In the genomic region with DNA sequence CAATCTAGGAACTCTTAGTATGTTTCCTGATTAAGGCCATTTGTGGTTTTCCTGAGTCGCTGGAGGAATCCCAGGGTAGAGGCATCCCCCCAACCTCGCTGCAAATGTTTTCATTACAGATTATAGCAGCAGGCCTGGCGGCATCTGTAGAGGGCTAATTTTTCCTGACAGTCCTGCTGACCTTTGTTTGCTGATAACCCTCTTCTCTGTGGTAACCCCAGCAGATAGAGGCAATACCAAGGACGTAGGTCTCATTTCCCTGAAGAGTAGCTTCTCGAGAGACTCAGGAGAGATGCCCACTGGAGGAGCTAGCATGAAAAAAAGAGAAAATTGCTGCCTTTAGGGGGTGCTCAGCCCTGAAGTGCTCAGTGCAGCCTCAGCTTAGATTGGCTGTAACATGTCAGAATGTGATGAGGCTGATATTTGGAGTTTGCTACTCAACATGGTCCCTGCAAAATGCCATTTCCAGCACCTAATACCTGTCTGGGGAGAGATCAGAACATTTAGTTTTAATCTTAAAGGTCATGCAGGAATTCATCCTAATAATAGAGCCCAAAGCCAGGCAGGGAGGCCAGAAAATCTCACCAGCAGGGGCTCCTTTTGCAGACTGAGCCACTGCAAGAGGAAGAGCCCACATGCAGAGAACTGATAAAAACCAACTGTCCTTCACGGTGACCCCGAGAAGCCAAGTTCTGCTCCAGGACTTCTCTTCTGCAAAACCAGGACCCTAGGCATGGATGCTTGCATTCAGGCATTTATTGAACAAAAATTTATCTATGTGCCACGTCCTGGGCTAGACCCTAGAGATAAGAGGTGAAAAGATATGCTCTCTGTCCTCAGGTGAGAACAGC, we compare ENCODE assay signal across 1 cellular context.
A peak's percentile ranks its signal among the peaks of the same experiment; 100 is the strongest.
TF ChIP-seq lines count a peak whose summit lies in the region.

No MANE protein-coding gene starts in this region.

TF ChIP-seq in K562, 482 proteins besides CTCF, POLR2A, EP300 and RAD21 (continued from another document and continues in another):
- TF ChIP-seq, protein P1, sequence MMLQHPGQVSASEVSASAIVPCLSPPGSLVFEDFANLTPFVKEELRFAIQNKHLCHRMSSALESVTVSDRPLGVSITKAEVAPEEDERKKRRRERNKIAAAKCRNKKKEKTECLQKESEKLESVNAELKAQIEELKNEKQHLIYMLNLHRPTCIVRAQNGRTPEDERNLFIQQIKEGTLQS (IDR thresholded peaks at IDR 0.05): no peak
- TF ChIP-seq, protein P1 (CRISPR knock-in tag; conservative IDR thresholded peaks at IDR 0.05): peak; percentile 53; the same call in 1 of the 2 replicates
- TF ChIP-seq, protein P2, sequence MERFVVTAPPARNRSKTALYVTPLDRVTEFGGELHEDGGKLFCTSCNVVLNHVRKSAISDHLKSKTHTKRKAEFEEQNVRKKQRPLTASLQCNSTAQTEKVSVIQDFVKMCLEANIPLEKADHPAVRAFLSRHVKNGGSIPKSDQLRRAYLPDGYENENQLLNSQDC (CRISPR knock-in tag; IDR thresholded peaks at IDR 0.05): no peak
- TF ChIP-seq SRSF3 (IDR thresholded peaks at IDR 0.05; ENCODE audit: insufficient read depth, low read length) (no peak), CBX8 (IDR thresholded peaks at IDR 0.05; ENCODE audit: borderline replicate concordance, extremely low read depth, low read depth, low read length, poor library complexity, severe bottlenecking) (no peak), RBM34 (IDR thresholded peaks at IDR 0.05; ENCODE audit: borderline replicate concordance, insufficient read depth, low read length) (no peak), SAFB2 (IDR thresholded peaks at IDR 0.05; ENCODE audit: borderline replicate concordance, low read depth, low read length, severe bottlenecking) (no peak), CREB1 (IDR thresholded peaks at IDR 0.05) (no peak), CREB1 (CRISPR knock-in tag; IDR thresholded peaks at IDR 0.05) (no peak), HMGN3 (IDR thresholded peaks at IDR 0.05; ENCODE audit: borderline replicate concordance, extremely low read depth, insufficient read length, low read depth, low read length) (no peak), DNMT1 (IDR thresholded peaks at IDR 0.05) (no peak), NCOA4 (IDR thresholded peaks at IDR 0.05; ENCODE audit: partially characterized antibody) (no peak), MBD2 (IDR thresholded peaks at IDR 0.05; ENCODE audit: borderline replicate concordance, low read depth) (peak; percentile 16; the same call in 1 of the 2 replicates), ETV6 (IDR thresholded peaks at IDR 0.05; ENCODE audit: borderline replicate concordance in 1 of 2, low read depth in 2 of 2, low read length in 1 of 2) (no peak), ETV6 (CRISPR knock-in tag; IDR thresholded peaks at IDR 0.05; ENCODE audit: borderline replicate concordance) (no peak), POLR2B (IDR thresholded peaks at IDR 0.05; ENCODE audit: low read depth, partially characterized antibody) (no peak), RBM22 (IDR thresholded peaks at IDR 0.05; ENCODE audit: low read depth, low read length, poor library complexity, severe bottlenecking) (no peak), TCF3 (CRISPR knock-in tag; IDR thresholded peaks at IDR 0.05) (peak; percentile 84), PPARD (CRISPR knock-in tag; IDR thresholded peaks at IDR 0.05) (no peak), NR4A1 (CRISPR knock-in tag; IDR thresholded peaks at IDR 0.05) (no peak), NR4A1 (tag; IDR thresholded peaks at IDR 0.05) (no peak), PHF21A (IDR thresholded peaks at IDR 0.05; ENCODE audit: borderline replicate concordance, low read depth) (no peak), ZNF586 (CRISPR knock-in tag; conservative IDR thresholded peaks at IDR 0.05) (0 out of 2 replicates have a peak, but pooled peaks have one; percentile 38), LEF1 (IDR thresholded peaks at IDR 0.05) (peak; percentile 61), WHSC1 (IDR thresholded peaks at IDR 0.05; ENCODE audit: low read length) (no peak), NBN (IDR thresholded peaks at IDR 0.05; ENCODE audit: low read depth) (no peak), RBM25 (IDR thresholded peaks at IDR 0.05; ENCODE audit: low read depth, low read length, severe bottlenecking) (no peak), POLR2G (IDR thresholded peaks at IDR 0.05; ENCODE audit: low read depth, low read length) (no peak), ELF2 (CRISPR knock-in tag; IDR thresholded peaks at IDR 0.05) (no peak), ZNF12 (CRISPR knock-in tag; IDR thresholded peaks at IDR 0.05) (0 out of 2 replicates have a peak, but pooled peaks have one; percentile 21), ZNF212 (CRISPR knock-in tag; IDR thresholded peaks at IDR 0.05) (no peak), ZNF224 (CRISPR knock-in tag; IDR thresholded peaks at IDR 0.05) (no peak)
- TF ChIP-seq, protein P3, sequence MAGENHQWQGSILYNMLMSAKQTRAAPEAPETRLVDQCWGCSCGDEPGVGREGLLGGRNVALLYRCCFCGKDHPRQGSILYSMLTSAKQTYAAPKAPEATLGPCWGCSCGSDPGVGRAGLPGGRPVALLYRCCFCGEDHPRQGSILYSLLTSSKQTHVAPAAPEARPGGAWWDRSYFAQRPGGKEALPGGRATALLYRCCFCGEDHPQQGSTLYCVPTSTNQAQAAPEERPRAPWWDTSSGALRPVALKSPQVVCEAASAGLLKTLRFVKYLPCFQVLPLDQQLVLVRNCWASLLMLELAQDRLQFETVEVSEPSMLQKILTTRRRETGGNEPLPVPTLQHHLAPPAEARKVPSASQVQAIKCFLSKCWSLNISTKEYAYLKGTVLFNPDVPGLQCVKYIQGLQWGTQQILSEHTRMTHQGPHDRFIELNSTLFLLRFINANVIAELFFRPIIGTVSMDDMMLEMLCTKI (IDR thresholded peaks at IDR 0.05; ENCODE audit: partially characterized antibody): no peak
- TF ChIP-seq, protein P4, sequence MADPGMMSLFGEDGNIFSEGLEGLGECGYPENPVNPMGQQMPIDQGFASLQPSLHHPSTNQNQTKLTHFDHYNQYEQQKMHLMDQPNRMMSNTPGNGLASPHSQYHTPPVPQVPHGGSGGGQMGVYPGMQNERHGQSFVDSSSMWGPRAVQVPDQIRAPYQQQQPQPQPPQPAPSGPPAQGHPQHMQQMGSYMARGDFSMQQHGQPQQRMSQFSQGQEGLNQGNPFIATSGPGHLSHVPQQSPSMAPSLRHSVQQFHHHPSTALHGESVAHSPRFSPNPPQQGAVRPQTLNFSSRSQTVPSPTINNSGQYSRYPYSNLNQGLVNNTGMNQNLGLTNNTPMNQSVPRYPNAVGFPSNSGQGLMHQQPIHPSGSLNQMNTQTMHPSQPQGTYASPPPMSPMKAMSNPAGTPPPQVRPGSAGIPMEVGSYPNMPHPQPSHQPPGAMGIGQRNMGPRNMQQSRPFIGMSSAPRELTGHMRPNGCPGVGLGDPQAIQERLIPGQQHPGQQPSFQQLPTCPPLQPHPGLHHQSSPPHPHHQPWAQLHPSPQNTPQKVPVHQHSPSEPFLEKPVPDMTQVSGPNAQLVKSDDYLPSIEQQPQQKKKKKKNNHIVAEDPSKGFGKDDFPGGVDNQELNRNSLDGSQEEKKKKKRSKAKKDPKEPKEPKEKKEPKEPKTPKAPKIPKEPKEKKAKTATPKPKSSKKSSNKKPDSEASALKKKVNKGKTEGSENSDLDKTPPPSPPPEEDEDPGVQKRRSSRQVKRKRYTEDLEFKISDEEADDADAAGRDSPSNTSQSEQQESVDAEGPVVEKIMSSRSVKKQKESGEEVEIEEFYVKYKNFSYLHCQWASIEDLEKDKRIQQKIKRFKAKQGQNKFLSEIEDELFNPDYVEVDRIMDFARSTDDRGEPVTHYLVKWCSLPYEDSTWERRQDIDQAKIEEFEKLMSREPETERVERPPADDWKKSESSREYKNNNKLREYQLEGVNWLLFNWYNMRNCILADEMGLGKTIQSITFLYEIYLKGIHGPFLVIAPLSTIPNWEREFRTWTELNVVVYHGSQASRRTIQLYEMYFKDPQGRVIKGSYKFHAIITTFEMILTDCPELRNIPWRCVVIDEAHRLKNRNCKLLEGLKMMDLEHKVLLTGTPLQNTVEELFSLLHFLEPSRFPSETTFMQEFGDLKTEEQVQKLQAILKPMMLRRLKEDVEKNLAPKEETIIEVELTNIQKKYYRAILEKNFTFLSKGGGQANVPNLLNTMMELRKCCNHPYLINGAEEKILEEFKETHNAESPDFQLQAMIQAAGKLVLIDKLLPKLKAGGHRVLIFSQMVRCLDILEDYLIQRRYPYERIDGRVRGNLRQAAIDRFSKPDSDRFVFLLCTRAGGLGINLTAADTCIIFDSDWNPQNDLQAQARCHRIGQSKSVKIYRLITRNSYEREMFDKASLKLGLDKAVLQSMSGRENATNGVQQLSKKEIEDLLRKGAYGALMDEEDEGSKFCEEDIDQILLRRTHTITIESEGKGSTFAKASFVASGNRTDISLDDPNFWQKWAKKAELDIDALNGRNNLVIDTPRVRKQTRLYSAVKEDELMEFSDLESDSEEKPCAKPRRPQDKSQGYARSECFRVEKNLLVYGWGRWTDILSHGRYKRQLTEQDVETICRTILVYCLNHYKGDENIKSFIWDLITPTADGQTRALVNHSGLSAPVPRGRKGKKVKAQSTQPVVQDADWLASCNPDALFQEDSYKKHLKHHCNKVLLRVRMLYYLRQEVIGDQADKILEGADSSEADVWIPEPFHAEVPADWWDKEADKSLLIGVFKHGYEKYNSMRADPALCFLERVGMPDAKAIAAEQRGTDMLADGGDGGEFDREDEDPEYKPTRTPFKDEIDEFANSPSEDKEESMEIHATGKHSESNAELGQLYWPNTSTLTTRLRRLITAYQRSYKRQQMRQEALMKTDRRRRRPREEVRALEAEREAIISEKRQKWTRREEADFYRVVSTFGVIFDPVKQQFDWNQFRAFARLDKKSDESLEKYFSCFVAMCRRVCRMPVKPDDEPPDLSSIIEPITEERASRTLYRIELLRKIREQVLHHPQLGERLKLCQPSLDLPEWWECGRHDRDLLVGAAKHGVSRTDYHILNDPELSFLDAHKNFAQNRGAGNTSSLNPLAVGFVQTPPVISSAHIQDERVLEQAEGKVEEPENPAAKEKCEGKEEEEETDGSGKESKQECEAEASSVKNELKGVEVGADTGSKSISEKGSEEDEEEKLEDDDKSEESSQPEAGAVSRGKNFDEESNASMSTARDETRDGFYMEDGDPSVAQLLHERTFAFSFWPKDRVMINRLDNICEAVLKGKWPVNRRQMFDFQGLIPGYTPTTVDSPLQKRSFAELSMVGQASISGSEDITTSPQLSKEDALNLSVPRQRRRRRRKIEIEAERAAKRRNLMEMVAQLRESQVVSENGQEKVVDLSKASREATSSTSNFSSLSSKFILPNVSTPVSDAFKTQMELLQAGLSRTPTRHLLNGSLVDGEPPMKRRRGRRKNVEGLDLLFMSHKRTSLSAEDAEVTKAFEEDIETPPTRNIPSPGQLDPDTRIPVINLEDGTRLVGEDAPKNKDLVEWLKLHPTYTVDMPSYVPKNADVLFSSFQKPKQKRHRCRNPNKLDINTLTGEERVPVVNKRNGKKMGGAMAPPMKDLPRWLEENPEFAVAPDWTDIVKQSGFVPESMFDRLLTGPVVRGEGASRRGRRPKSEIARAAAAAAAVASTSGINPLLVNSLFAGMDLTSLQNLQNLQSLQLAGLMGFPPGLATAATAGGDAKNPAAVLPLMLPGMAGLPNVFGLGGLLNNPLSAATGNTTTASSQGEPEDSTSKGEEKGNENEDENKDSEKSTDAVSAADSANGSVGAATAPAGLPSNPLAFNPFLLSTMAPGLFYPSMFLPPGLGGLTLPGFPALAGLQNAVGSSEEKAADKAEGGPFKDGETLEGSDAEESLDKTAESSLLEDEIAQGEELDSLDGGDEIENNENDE (IDR thresholded peaks at IDR 0.05; ENCODE audit: low read depth, low read length): no peak
- TF ChIP-seq, protein P5, sequence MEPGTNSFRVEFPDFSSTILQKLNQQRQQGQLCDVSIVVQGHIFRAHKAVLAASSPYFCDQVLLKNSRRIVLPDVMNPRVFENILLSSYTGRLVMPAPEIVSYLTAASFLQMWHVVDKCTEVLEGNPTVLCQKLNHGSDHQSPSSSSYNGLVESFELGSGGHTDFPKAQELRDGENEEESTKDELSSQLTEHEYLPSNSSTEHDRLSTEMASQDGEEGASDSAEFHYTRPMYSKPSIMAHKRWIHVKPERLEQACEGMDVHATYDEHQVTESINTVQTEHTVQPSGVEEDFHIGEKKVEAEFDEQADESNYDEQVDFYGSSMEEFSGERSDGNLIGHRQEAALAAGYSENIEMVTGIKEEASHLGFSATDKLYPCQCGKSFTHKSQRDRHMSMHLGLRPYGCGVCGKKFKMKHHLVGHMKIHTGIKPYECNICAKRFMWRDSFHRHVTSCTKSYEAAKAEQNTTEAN (CRISPR knock-in tag; IDR thresholded peaks at IDR 0.05): no peak
- TF ChIP-seq, protein P6, sequence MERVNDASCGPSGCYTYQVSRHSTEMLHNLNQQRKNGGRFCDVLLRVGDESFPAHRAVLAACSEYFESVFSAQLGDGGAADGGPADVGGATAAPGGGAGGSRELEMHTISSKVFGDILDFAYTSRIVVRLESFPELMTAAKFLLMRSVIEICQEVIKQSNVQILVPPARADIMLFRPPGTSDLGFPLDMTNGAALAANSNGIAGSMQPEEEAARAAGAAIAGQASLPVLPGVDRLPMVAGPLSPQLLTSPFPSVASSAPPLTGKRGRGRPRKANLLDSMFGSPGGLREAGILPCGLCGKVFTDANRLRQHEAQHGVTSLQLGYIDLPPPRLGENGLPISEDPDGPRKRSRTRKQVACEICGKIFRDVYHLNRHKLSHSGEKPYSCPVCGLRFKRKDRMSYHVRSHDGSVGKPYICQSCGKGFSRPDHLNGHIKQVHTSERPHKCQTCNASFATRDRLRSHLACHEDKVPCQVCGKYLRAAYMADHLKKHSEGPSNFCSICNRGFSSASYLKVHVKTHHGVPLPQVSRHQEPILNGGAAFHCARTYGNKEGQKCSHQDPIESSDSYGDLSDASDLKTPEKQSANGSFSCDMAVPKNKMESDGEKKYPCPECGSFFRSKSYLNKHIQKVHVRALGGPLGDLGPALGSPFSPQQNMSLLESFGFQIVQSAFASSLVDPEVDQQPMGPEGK (CRISPR knock-in tag; IDR thresholded peaks at IDR 0.05; ENCODE audit: borderline replicate concordance): no peak
- TF ChIP-seq, protein P7, sequence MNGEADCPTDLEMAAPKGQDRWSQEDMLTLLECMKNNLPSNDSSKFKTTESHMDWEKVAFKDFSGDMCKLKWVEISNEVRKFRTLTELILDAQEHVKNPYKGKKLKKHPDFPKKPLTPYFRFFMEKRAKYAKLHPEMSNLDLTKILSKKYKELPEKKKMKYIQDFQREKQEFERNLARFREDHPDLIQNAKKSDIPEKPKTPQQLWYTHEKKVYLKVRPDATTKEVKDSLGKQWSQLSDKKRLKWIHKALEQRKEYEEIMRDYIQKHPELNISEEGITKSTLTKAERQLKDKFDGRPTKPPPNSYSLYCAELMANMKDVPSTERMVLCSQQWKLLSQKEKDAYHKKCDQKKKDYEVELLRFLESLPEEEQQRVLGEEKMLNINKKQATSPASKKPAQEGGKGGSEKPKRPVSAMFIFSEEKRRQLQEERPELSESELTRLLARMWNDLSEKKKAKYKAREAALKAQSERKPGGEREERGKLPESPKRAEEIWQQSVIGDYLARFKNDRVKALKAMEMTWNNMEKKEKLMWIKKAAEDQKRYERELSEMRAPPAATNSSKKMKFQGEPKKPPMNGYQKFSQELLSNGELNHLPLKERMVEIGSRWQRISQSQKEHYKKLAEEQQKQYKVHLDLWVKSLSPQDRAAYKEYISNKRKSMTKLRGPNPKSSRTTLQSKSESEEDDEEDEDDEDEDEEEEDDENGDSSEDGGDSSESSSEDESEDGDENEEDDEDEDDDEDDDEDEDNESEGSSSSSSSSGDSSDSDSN (IDR thresholded peaks at IDR 0.05; ENCODE audit: borderline replicate concordance in 1 of 2, low read depth in 2 of 2, low read length in 2 of 2): 0 out of 4 replicates have a peak, but pooled peaks have one; percentile 33 to 34
